ENCODE assay signal across 1 cellular context in genomic region chr7:27248911-27249723, GRCh38.
TF ChIP-seq lines count a peak whose summit lies in the region.

No MANE protein-coding gene starts in this region.

TF ChIP-seq in GM12878, 131 proteins besides CTCF, POLR2A, EP300 and RAD21 (continued from another document):
- TF ChIP-seq FOXK2 (IDR thresholded peaks at IDR 0.05) (no peak), EED (IDR thresholded peaks at IDR 0.05; ENCODE audit: low read depth) (no peak), TAF1 (IDR thresholded peaks at IDR 0.05; ENCODE audit: borderline replicate concordance, low read depth, low read length) (no peak), ZNF207 (IDR thresholded peaks at IDR 0.05; ENCODE audit: borderline replicate concordance) (no peak), SIN3A (IDR thresholded peaks at IDR 0.05; ENCODE audit: low read depth, low read length) (no peak), CHD2 (IDR thresholded peaks at IDR 0.05; ENCODE audit: borderline replicate concordance, low read depth, low read length) (no peak), NR2C2 (IDR thresholded peaks at IDR 0.05; ENCODE audit: borderline replicate concordance, control insufficient read depth, insufficient read length, low read depth) (no peak), CHD1 (IDR thresholded peaks at IDR 0.05; ENCODE audit: low read depth, low read length) (no peak), BRCA1 (IDR thresholded peaks at IDR 0.05; ENCODE audit: low read depth, low read length) (no peak), WRNIP1 (IDR thresholded peaks at IDR 0.05; ENCODE audit: borderline replicate concordance, low read depth, low read length) (no peak), ZNF622 (IDR thresholded peaks at IDR 0.05) (no peak), FOS (IDR thresholded peaks at IDR 0.05; ENCODE audit: borderline replicate concordance, extremely low read depth, insufficient read length) (no peak), MYC (IDR thresholded peaks at IDR 0.05; ENCODE audit: insufficient read depth, insufficient read length, insufficient replicate concordance, low read length, severe bottlenecking) (no peak), TCF3 (IDR thresholded peaks at IDR 0.05; ENCODE audit: borderline replicate concordance, insufficient read depth, low read depth, low read length) (no peak)
- TF ChIP-seq, protein P1, sequence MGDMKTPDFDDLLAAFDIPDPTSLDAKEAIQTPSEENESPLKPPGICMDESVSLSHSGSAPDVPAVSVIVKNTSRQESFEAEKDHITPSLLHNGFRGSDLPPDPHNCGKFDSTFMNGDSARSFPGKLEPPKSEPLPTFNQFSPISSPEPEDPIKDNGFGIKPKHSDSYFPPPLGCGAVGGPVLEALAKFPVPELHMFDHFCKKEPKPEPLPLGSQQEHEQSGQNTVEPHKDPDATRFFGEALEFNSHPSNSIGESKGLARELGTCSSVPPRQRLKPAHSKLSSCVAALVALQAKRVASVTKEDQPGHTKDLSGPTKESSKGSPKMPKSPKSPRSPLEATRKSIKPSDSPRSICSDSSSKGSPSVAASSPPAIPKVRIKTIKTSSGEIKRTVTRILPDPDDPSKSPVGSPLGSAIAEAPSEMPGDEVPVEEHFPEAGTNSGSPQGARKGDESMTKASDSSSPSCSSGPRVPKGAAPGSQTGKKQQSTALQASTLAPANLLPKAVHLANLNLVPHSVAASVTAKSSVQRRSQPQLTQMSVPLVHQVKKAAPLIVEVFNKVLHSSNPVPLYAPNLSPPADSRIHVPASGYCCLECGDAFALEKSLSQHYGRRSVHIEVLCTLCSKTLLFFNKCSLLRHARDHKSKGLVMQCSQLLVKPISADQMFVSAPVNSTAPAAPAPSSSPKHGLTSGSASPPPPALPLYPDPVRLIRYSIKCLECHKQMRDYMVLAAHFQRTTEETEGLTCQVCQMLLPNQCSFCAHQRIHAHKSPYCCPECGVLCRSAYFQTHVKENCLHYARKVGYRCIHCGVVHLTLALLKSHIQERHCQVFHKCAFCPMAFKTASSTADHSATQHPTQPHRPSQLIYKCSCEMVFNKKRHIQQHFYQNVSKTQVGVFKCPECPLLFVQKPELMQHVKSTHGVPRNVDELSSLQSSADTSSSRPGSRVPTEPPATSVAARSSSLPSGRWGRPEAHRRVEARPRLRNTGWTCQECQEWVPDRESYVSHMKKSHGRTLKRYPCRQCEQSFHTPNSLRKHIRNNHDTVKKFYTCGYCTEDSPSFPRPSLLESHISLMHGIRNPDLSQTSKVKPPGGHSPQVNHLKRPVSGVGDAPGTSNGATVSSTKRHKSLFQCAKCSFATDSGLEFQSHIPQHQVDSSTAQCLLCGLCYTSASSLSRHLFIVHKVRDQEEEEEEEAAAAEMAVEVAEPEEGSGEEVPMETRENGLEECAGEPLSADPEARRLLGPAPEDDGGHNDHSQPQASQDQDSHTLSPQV (IDR thresholded peaks at IDR 0.05): no peak
- TF ChIP-seq, protein P2, sequence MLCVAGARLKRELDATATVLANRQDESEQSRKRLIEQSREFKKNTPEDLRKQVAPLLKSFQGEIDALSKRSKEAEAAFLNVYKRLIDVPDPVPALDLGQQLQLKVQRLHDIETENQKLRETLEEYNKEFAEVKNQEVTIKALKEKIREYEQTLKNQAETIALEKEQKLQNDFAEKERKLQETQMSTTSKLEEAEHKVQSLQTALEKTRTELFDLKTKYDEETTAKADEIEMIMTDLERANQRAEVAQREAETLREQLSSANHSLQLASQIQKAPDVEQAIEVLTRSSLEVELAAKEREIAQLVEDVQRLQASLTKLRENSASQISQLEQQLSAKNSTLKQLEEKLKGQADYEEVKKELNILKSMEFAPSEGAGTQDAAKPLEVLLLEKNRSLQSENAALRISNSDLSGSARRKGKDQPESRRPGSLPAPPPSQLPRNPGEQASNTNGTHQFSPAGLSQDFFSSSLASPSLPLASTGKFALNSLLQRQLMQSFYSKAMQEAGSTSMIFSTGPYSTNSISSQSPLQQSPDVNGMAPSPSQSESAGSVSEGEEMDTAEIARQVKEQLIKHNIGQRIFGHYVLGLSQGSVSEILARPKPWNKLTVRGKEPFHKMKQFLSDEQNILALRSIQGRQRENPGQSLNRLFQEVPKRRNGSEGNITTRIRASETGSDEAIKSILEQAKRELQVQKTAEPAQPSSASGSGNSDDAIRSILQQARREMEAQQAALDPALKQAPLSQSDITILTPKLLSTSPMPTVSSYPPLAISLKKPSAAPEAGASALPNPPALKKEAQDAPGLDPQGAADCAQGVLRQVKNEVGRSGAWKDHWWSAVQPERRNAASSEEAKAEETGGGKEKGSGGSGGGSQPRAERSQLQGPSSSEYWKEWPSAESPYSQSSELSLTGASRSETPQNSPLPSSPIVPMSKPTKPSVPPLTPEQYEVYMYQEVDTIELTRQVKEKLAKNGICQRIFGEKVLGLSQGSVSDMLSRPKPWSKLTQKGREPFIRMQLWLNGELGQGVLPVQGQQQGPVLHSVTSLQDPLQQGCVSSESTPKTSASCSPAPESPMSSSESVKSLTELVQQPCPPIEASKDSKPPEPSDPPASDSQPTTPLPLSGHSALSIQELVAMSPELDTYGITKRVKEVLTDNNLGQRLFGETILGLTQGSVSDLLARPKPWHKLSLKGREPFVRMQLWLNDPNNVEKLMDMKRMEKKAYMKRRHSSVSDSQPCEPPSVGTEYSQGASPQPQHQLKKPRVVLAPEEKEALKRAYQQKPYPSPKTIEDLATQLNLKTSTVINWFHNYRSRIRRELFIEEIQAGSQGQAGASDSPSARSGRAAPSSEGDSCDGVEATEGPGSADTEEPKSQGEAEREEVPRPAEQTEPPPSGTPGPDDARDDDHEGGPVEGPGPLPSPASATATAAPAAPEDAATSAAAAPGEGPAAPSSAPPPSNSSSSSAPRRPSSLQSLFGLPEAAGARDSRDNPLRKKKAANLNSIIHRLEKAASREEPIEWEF (IDR thresholded peaks at IDR 0.05; ENCODE audit: insufficient replicate concordance, low read depth, low read length): no peak
